Comparison of ENCODE assay signal across 1 cellular context in the genomic region with DNA sequence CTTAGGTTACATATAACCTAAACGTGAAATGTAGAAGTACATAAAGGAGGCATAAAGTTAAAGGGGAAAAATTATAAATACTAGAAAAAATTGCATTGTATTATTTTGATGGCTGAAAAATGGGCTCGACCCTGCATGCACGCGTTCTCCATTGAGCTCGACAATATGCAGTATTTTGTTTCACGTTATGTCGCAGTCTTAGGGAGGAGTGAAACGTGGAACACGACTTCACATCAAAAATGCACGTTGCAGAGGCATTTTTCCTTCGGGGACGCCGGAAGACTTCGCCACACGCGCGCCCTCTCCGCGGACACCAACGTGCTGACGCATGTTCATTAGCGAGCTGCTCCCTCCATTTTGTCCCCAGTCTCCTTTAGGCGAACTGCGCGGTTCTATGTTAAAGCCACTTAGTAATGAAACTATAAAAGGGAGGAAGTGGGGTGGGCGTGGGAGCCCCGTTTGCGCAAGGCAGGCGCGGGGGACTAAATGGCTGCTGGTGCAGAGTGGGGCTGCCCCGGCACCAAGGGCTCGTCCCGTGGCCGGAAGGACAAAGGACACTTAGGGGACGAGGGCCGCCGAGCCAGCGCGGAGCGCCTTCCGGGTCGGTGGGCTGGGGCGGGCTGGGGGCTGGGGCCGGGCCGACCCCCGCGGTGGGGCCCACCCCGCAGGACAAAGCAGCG.
TF ChIP-seq lines count a peak whose summit lies in the region.

No MANE protein-coding gene starts in this region.

TF ChIP-seq in GM12878, 131 proteins besides CTCF, POLR2A, EP300 and RAD21 (continued from another document and continues in another):
- no peak for TF ChIP-seq SREBF2 (IDR thresholded peaks at IDR 0.05; ENCODE audit: low read length)
- TF ChIP-seq SMARCA5 (IDR thresholded peaks at IDR 0.05): no peak
- TF ChIP-seq HDAC6 (IDR thresholded peaks at IDR 0.05; ENCODE audit: unreplicated experiment): no peak
- TF ChIP-seq ASH2L (IDR thresholded peaks at IDR 0.05; ENCODE audit: borderline replicate concordance, low read depth): no peak; the same call in 1 of the 2 replicates
- peak; percentile 85 for TF ChIP-seq CREB1 (IDR thresholded peaks at IDR 0.05; ENCODE audit: low read depth)
- no peak; the same call in 1 of the 2 replicates for TF ChIP-seq TCF12 (IDR thresholded peaks at IDR 0.05; ENCODE audit: low read depth, low read length)
- TF ChIP-seq ZNF217 (IDR thresholded peaks at IDR 0.05): no peak
- peak; percentile 12 for TF ChIP-seq NBN (IDR thresholded peaks at IDR 0.05)
- no peak for TF ChIP-seq SMC3 (IDR thresholded peaks at IDR 0.05; ENCODE audit: borderline replicate concordance, low read length)
- no peak for TF ChIP-seq ZNF274 (IDR thresholded peaks at IDR 0.05; ENCODE audit: insufficient read depth, insufficient read length)
- TF ChIP-seq CHD1 (IDR thresholded peaks at IDR 0.05; ENCODE audit: low read depth, low read length): peak; percentile 88; the same call in 1 of the 2 replicates
- TF ChIP-seq ATF2 (IDR thresholded peaks at IDR 0.05; ENCODE audit: low read length): no peak; the same call in 1 of the 2 replicates
- no peak for TF ChIP-seq RFX5 (IDR thresholded peaks at IDR 0.05; ENCODE audit: low read depth, low read length)
- no peak for TF ChIP-seq SP1 (IDR thresholded peaks at IDR 0.05; ENCODE audit: low read depth, low read length)
- peak; percentile 69; the same call in 1 of the 2 replicates for TF ChIP-seq GATAD2B (conservative IDR thresholded peaks at IDR 0.05; ENCODE audit: low read depth)
- no peak for TF ChIP-seq EZH2 (IDR thresholded peaks at IDR 0.05; ENCODE audit: borderline replicate concordance, control insufficient read depth, low read depth, low read length)
- no peak for TF ChIP-seq ZNF622 (IDR thresholded peaks at IDR 0.05)
- TF ChIP-seq ZBED1 (IDR thresholded peaks at IDR 0.05; ENCODE audit: borderline replicate concordance): no peak
- TF ChIP-seq NR2C2 (IDR thresholded peaks at IDR 0.05; ENCODE audit: borderline replicate concordance, control insufficient read depth, insufficient read length, low read depth): no peak
- peak; percentile 90 for TF ChIP-seq TAF1 (IDR thresholded peaks at IDR 0.05; ENCODE audit: borderline replicate concordance, low read depth, low read length)
- no peak for TF ChIP-seq ZNF384 (IDR thresholded peaks at IDR 0.05; ENCODE audit: borderline replicate concordance, low read depth, low read length)
- peak; percentile 92 for TF ChIP-seq YY1 (IDR thresholded peaks at IDR 0.05; ENCODE audit: low read depth, low read length)
- no peak for TF ChIP-seq SUZ12 (IDR thresholded peaks at IDR 0.05; ENCODE audit: unreplicated experiment)
- no peak for TF ChIP-seq ZNF592 (IDR thresholded peaks at IDR 0.05)
- peak; percentile 66 for TF ChIP-seq CREM (IDR thresholded peaks at IDR 0.05; ENCODE audit: low read depth)
- no peak for TF ChIP-seq RB1 (IDR thresholded peaks at IDR 0.05; ENCODE audit: borderline replicate concordance)
- TF ChIP-seq SIN3A (IDR thresholded peaks at IDR 0.05; ENCODE audit: low read depth, low read length): no peak; the same call in 1 of the 2 replicates
- TF ChIP-seq POLR2AphosphoS5 (IDR thresholded peaks at IDR 0.05; ENCODE audit: low read length): peak; percentile 92
- TF ChIP-seq TCF7 (IDR thresholded peaks at IDR 0.05; ENCODE audit: borderline replicate concordance): peak; percentile 43; the same call in 1 of the 2 replicates
- TF ChIP-seq KDM1A (IDR thresholded peaks at IDR 0.05; ENCODE audit: borderline replicate concordance): no peak
- TF ChIP-seq BHLHE40 (IDR thresholded peaks at IDR 0.05; ENCODE audit: borderline replicate concordance in 1 of 2, low read depth in 2 of 2, low read length in 1 of 2): no peak; a peak in 1 of 4 replicates
- TF ChIP-seq JUND (IDR thresholded peaks at IDR 0.05; ENCODE audit: low read depth, low read length): 0 out of 2 replicates have a peak, but pooled peaks have one; percentile 40
- no peak for TF ChIP-seq SREBF1 (IDR thresholded peaks at IDR 0.05; ENCODE audit: low read length)
- TF ChIP-seq ETV6 (conservative IDR thresholded peaks at IDR 0.05 in 1 of 2, IDR thresholded peaks at IDR 0.05 in 1 of 2; ENCODE audit: borderline replicate concordance in 1 of 2, low read depth in 1 of 2): peak in 1 of 2 experiments; percentile 55; a peak in 2 of 4 replicates
- 0 out of 2 replicates have a peak, but pooled peaks have one; percentile 4 for TF ChIP-seq EED (IDR thresholded peaks at IDR 0.05; ENCODE audit: low read depth)
- TF ChIP-seq, protein P1, sequence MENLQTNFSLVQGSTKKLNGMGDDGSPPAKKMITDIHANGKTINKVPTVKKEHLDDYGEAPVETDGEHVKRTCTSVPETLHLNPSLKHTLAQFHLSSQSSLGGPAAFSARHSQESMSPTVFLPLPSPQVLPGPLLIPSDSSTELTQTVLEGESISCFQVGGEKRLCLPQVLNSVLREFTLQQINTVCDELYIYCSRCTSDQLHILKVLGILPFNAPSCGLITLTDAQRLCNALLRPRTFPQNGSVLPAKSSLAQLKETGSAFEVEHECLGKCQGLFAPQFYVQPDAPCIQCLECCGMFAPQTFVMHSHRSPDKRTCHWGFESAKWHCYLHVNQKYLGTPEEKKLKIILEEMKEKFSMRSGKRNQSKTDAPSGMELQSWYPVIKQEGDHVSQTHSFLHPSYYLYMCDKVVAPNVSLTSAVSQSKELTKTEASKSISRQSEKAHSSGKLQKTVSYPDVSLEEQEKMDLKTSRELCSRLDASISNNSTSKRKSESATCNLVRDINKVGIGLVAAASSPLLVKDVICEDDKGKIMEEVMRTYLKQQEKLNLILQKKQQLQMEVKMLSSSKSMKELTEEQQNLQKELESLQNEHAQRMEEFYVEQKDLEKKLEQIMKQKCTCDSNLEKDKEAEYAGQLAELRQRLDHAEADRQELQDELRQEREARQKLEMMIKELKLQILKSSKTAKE (IDR thresholded peaks at IDR 0.05; ENCODE audit: low read depth, poor library complexity, severe bottlenecking): no peak
- no peak; a peak in 1 of 4 replicates for TF ChIP-seq IKZF2 (IDR thresholded peaks at IDR 0.05)
- TF ChIP-seq CBFB (IDR thresholded peaks at IDR 0.05; ENCODE audit: low read depth): peak; percentile 17
- no peak for TF ChIP-seq NFYA (IDR thresholded peaks at IDR 0.05; ENCODE audit: borderline replicate concordance, low read depth, low read length)
- TF ChIP-seq TCF3 (IDR thresholded peaks at IDR 0.05; ENCODE audit: borderline replicate concordance, insufficient read depth, low read depth, low read length): no peak
- TF ChIP-seq, protein P2, sequence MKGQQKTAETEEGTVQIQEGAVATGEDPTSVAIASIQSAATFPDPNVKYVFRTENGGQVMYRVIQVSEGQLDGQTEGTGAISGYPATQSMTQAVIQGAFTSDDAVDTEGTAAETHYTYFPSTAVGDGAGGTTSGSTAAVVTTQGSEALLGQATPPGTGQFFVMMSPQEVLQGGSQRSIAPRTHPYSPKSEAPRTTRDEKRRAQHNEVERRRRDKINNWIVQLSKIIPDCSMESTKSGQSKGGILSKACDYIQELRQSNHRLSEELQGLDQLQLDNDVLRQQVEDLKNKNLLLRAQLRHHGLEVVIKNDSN (IDR thresholded peaks at IDR 0.05; ENCODE audit: borderline replicate concordance, extremely low read length, insufficient read depth, low read depth, low read length): no peak
- no peak; the same call in 1 of the 2 replicates for TF ChIP-seq MAX (IDR thresholded peaks at IDR 0.05; ENCODE audit: low read depth, low read length)
- 0 out of 2 replicates have a peak, but pooled peaks have one; percentile 35 for TF ChIP-seq NRF1 (conservative IDR thresholded peaks at IDR 0.05; ENCODE audit: low read depth, low read length)
- no peak for TF ChIP-seq SUPT20H (IDR thresholded peaks at IDR 0.05; ENCODE audit: borderline replicate concordance, control insufficient read depth, low read depth, low read length)
- no peak; the same call in 1 of the 2 replicates for TF ChIP-seq ATF7 (IDR thresholded peaks at IDR 0.05; ENCODE audit: low read depth)
- TF ChIP-seq CHD4 (IDR thresholded peaks at IDR 0.05): no peak
- TF ChIP-seq PAX5 (IDR thresholded peaks at IDR 0.05; ENCODE audit: borderline replicate concordance, low read depth, low read length): no peak
- TF ChIP-seq BCLAF1 (IDR thresholded peaks at IDR 0.05): no peak
- TF ChIP-seq CBX5 (IDR thresholded peaks at IDR 0.05; ENCODE audit: low read depth): no peak
- TF ChIP-seq MXI1 (IDR thresholded peaks at IDR 0.05; ENCODE audit: low read depth, low read length): peak; percentile 85
- TF ChIP-seq NR2C1 (IDR thresholded peaks at IDR 0.05): peak; percentile 70
- TF ChIP-seq RCOR1 (conservative IDR thresholded peaks at IDR 0.05; ENCODE audit: low read depth, low read length): peak; percentile 80; the same call in 1 of the 2 replicates
- peak; percentile 30; the same call in 1 of the 2 replicates for TF ChIP-seq RUNX3 (IDR thresholded peaks at IDR 0.05; ENCODE audit: low read length)
- TF ChIP-seq FOS (IDR thresholded peaks at IDR 0.05; ENCODE audit: borderline replicate concordance, extremely low read depth, insufficient read length): no peak
- no peak for TF ChIP-seq ZNF207 (IDR thresholded peaks at IDR 0.05; ENCODE audit: borderline replicate concordance)
- no peak for TF ChIP-seq ZZZ3 (IDR thresholded peaks at IDR 0.05; ENCODE audit: control insufficient read depth, insufficient read length, low read depth)
- peak; percentile 93 for TF ChIP-seq SPI1 (IDR thresholded peaks at IDR 0.05; ENCODE audit: borderline replicate concordance, insufficient read depth, low read depth, low read length)
- no peak for TF ChIP-seq HSF1 (IDR thresholded peaks at IDR 0.05; ENCODE audit: low read depth, low read length)
